ENCODE assay signal across 8 cellular contexts in genomic region chr5:168486136-168486879, GRCh38. TPM values are rescaled to one million over a fixed set of nuclear protein-coding genes. Genes with fewer than 3 reads are reported as not detected.
DNase-seq lines count a peak whose midpoint lies in the region; ATAC-seq and TF ChIP-seq lines count a peak whose summit lies in the region.

RARS1 (plus strand) TSS chr5:168486471; CDS start chr5:168486499, 28 bp downstream.

- no peaks in the 10 kb centered on the region for H3K9me3 Mint-ChIP-seq in WTC11

- peaks cover 4% of the 10 kb centered on the region for H3K4me1 ChIP-seq in smooth muscle cell (ENCODE audit: low read depth)

- peak within 1 kb of the TSS; percentile 88 for H3K27ac Mint-ChIP-seq in WTC11

- peaks cover 10% of the 10 kb centered on the region for H3K4me1 Mint-ChIP-seq in WTC11

- H3K79me2 ChIP-seq in smooth muscle cell (ENCODE audit: low read depth) = peaks cover 43% of the 10 kb centered on the region

- ATAC-seq in GM18909 (IDR thresholded peaks at IDR 0.05; ENCODE audit: poor library complexity, unreplicated experiment) (peak; percentile 90), HG03175 (IDR thresholded peaks at IDR 0.05; ENCODE audit: unreplicated experiment) (peak; percentile 94), WTC11 (peak; percentile 98)

- peaks cover 17% of the 10 kb centered on the region for H3K36me3 ChIP-seq in smooth muscle cell (ENCODE audit: low read depth)

- peak within 1 kb of the TSS; percentile 77 for H2AFZ ChIP-seq in smooth muscle cell (ENCODE audit: low read depth)

- CTCF ChIA-PET in WTC11 (lab: Charles Lee) = interaction anchor here (0.6 to 1.0 kb wide), 5 partner anchors 9 to 1097 kb away, joined by 3 to 4 read pairs (median 3); partner anchors contain the start of gene SPDL1

- no peaks in the 10 kb centered on the region for H3F3A ChIP-seq in smooth muscle cell (ENCODE audit: low read depth)

- H3K4me2 ChIP-seq in smooth muscle cell = peak within 1 kb of the TSS; percentile 85

- peaks cover 7% of the 10 kb centered on the region; the same call in 1 of the 2 replicates for H3K27me3 Mint-ChIP-seq in WTC11 (ENCODE audit: low read depth)

- H3K4me3 ChIP-seq in cardiac fibroblast (replicated peaks in 1 of 2; ENCODE audit: low read depth in 2 of 2, low read length in 2 of 2) (peak within 1 kb of the TSS; percentile 94 to 96), smooth muscle cell (peak within 1 kb of the TSS; percentile 81)

- H3K9me3 ChIP-seq in smooth muscle cell (replicated peaks; ENCODE audit: low read depth) = no peaks in the 10 kb centered on the region

- H3K36me3 Mint-ChIP-seq in WTC11 = peaks cover 33% of the 10 kb centered on the region

- POLR2A ChIA-PET in WTC11 (lab: Charles Lee) = no interaction called here

- WGBS in smooth muscle cell (ENCODE audit: low lambda C conversion rate) = under 1% methylated on average over 40 of the region's 40 CpGs

- H3K9ac ChIP-seq in smooth muscle cell (ENCODE audit: low read depth) = peak within 1 kb of the TSS; percentile 61

- no peaks in the 10 kb centered on the region for H3K27me3 ChIP-seq in smooth muscle cell (ENCODE audit: low read depth)

- DNase-seq in AG09319 (ENCODE audit: extremely low read depth, low read depth) = peak; percentile 74
- peak; percentile 78 for DNase-seq in NCI-H2227 treated with DMSO at 0.1 percent for 48 hours (lab: John Stamatoyannopoulos, UW)
- peak; percentile 96 for DNase-seq in WTC11 (ENCODE audit: low spot score)
- peak; percentile 94 for DNase-seq in cardiac fibroblast (ENCODE audit: low read depth in 2 of 2)
- DNase-seq in iPS-NIHi7 (ENCODE audit: extremely low spot score) = peak; percentile 98
- DNase-seq in smooth muscle cell (lab: John Stamatoyannopoulos, UW; ENCODE audit: unreplicated experiment) = peak; percentile 60

- peaks cover 40% of the 10 kb centered on the region for H4K20me1 ChIP-seq in smooth muscle cell (ENCODE audit: low read depth)

- TF ChIP-seq CTCF in AG09319 (IDR thresholded peaks at IDR 0.05; ENCODE audit: low read depth, low read length) (peak; percentile 98), WTC11 (IDR thresholded peaks at IDR 0.05) (peak; percentile 49; the same call in 1 of the 2 replicates), cardiac fibroblast (IDR thresholded peaks at IDR 0.05; ENCODE audit: low read depth, low read length) (peak; percentile 99), smooth muscle cell (IDR thresholded peaks at IDR 0.05; ENCODE audit: borderline replicate concordance, insufficient read depth, poor library complexity, severe bottlenecking) (peak; percentile 87)

- peak within 1 kb of the TSS; percentile 59 for H3K27ac ChIP-seq in smooth muscle cell (ENCODE audit: low read depth)

- H3K4me3 Mint-ChIP-seq in WTC11 = peak within 1 kb of the TSS; percentile 100

TF ChIP-seq in WTC11, 78 proteins besides CTCF, POLR2A, EP300 and RAD21 (continues in another document):
- no peak for TF ChIP-seq PRRX2 (CRISPR knock-in tag; IDR thresholded peaks at IDR 0.05)
- TF ChIP-seq ZNF263 (CRISPR knock-in tag; IDR thresholded peaks at IDR 0.05; ENCODE audit: low read depth) = no peak
- TF ChIP-seq ZBTB21 (CRISPR knock-in tag; IDR thresholded peaks at IDR 0.05; ENCODE audit: borderline replicate concordance) = peak; percentile 89
- TF ChIP-seq SP1 (CRISPR knock-in tag; conservative IDR thresholded peaks at IDR 0.05) = peak; percentile 48
- no peak for TF ChIP-seq RORB (CRISPR knock-in tag; IDR thresholded peaks at IDR 0.05)
- peak; percentile 84; the same call in 1 of the 2 replicates for TF ChIP-seq TEAD1 (CRISPR knock-in tag; IDR thresholded peaks at IDR 0.05)
- TF ChIP-seq ATF1 (CRISPR knock-in tag; IDR thresholded peaks at IDR 0.05) = peak; percentile 52; the same call in 1 of the 2 replicates
- no peak for TF ChIP-seq ZNF281 (CRISPR knock-in tag; IDR thresholded peaks at IDR 0.05)
- TF ChIP-seq ZNF138 (CRISPR knock-in tag; conservative IDR thresholded peaks at IDR 0.05) = 0 out of 2 replicates have a peak, but pooled peaks have one; percentile 73
- peak; percentile 41; the same call in 1 of the 2 replicates for TF ChIP-seq ARID4B (CRISPR knock-in tag; IDR thresholded peaks at IDR 0.05; ENCODE audit: borderline replicate concordance)
- peak; percentile 86 for TF ChIP-seq CREM (CRISPR knock-in tag; IDR thresholded peaks at IDR 0.05)
- no peak for TF ChIP-seq ERG (CRISPR knock-in tag; IDR thresholded peaks at IDR 0.05)
- TF ChIP-seq ESRRA (CRISPR knock-in tag; IDR thresholded peaks at IDR 0.05; ENCODE audit: borderline replicate concordance) = peak; percentile 40; the same call in 1 of the 2 replicates
- TF ChIP-seq ETV6 (CRISPR knock-in tag; IDR thresholded peaks at IDR 0.05) = peak; percentile 97
- TF ChIP-seq NFATC4 (CRISPR knock-in tag; IDR thresholded peaks at IDR 0.05) = no peak
- TF ChIP-seq RELA (CRISPR knock-in tag; IDR thresholded peaks at IDR 0.05; ENCODE audit: borderline replicate concordance) = no peak
- 0 out of 2 replicates have a peak, but pooled peaks have one; percentile 67 for TF ChIP-seq E2F5 (CRISPR knock-in tag; IDR thresholded peaks at IDR 0.05)
- TF ChIP-seq MYBL2 (CRISPR knock-in tag; IDR thresholded peaks at IDR 0.05) = peak; percentile 4; the same call in 1 of the 2 replicates
- peak; percentile 90; the same call in 1 of the 2 replicates for TF ChIP-seq ZNF232 (CRISPR knock-in tag; IDR thresholded peaks at IDR 0.05)

RNA-seq across cellular contexts. Expression of gene RARS1, which starts in this region (rescaled TPM):
- 89.9 to 98.8 TPM (median 95.1 TPM) in 3 replicates for total RNA-seq in WTC11 (2021)
- 221 and 228 TPM in 2 replicates for total RNA-seq in smooth muscle cell
- polyA plus RNA-seq in smooth muscle cell = 101 and 104 TPM in 2 replicates

Comparison
In these comparisons a context has a peak if more than half of its experiments do, and no peak if none do; other contexts are left out.
1. Peak in every context shown above with its lines: DNase-seq, ATAC-seq, H3K4me3 ChIP-seq and H3K27ac ChIP-seq.
2. CTCF ChIP-seq: peak in every context shown above with its lines; median percentile 99 in cardiac fibroblast; 98 in AG09319; 87 in smooth muscle cell; 49 in WTC11.